ENCODE assay signal across 8 cellular contexts in the genomic region with DNA sequence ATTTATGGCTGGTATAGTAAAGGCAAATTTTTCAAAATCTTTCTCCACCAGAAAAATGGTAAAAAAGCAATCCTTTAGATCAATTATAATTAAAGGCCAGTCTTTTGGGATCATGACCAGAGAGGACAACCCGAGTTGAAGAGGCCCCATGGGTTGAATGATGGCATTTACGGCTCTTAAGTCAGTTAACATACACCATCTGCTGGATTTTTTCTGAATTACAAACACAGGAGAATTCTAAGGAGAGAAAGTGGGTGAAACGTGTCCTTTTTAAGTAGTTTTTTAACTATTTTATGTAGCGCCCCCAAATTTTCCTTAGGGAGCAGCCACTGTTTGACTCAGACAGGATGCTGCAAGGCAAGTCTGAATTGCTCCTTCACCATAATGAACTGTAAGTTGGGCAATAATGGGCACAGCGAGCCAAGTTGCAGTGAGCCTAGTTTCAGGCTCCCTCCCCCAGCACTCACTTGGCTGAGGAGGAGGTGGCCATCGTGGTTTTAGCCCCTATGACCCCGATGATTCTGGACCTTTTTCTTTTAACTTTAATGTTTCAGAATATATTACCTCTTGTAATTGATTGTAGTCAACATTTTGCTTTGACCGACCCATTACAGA. TPM values are rescaled to one million over a fixed set of nuclear protein-coding genes. Genes with fewer than 3 reads are reported as not detected.
DNase-seq lines count a peak whose midpoint lies in the region; ATAC-seq and TF ChIP-seq lines count a peak whose summit lies in the region.

No MANE protein-coding gene starts in this region.

- ATAC-seq in omental fat pad (ENCODE audit: low FRiP score) (peak; percentile 37), GM21717 (IDR thresholded peaks at IDR 0.05; ENCODE audit: unreplicated experiment) (no peak), GM19455 (IDR thresholded peaks at IDR 0.05; ENCODE audit: unreplicated experiment) (no peak), HG03439 (IDR thresholded peaks at IDR 0.05; ENCODE audit: unreplicated experiment) (no peak)

- no peak overlapping the region for H3K4me3 ChIP-seq in epithelial cell of proximal tubule (ENCODE audit: low read depth, low read length)

- TF ChIP-seq CTCF in epithelial cell of proximal tubule (conservative IDR thresholded peaks at IDR 0.05; ENCODE audit: low read depth, low read length) = peak; percentile 46
- TF ChIP-seq CTCF in omental fat pad (IDR thresholded peaks at IDR 0.05) = no peak

- DNase-seq in ELF-1 (ENCODE audit: low read depth, low spot score) (peak; percentile 52), NCI-H2081 treated with DMSO at 0.1 percent for 48 hours (lab: John Stamatoyannopoulos, UW) (peak; percentile 3), epithelial cell of proximal tubule (ENCODE audit: low read depth) (no peak), omental fat pad (ENCODE audit: low spot score) (no peak)
- no peak for DNase-seq in stimulated activated CD4-positive, alpha-beta T cell treated with anti-CD3 and anti-CD28 coated beads, Interleukin-2, amount 100 ng/mL, for 24 hours

RNA-seq across cellular contexts. Expression of gene ZNF611, which starts 13.6 kb away (rescaled TPM):
- 11.1 and 15.5 TPM in 2 replicates for total RNA-seq in epithelial cell of proximal tubule
- 10 to 100 TPM; 10.1 to 15.4 (median 11.9) TPM for total RNA-seq in omental fat pad

RNA-seq across cellular contexts. Expression of gene ZNF600, which starts 38.1 kb away (rescaled TPM):
- total RNA-seq in epithelial cell of proximal tubule = 5.0 and 5.2 TPM in 2 replicates
- 10 to 100 TPM in 2 of 4 donors, 1 to 10 TPM in 2; 4.4 to 13.1 (median 9.3) TPM for total RNA-seq in omental fat pad

Comparison
In these comparisons a context has a peak if more than half of its experiments do, and no peak if none do; other contexts are left out.
1. DNase-seq: peak in ELF-1 (single experiment) and NCI-H2081 treated with DMSO at 0.1 percent for 48 hours (single experiment); none in epithelial cell of proximal tubule (single experiment), omental fat pad (single experiment) and stimulated activated CD4-positive, alpha-beta T cell treated with anti-CD3 and anti-CD28 coated beads, Interleukin-2, amount 100 ng/mL, for 24 hours (0 of 2).